8 cellular contexts compared by ENCODE assay signal in the genomic region with DNA sequence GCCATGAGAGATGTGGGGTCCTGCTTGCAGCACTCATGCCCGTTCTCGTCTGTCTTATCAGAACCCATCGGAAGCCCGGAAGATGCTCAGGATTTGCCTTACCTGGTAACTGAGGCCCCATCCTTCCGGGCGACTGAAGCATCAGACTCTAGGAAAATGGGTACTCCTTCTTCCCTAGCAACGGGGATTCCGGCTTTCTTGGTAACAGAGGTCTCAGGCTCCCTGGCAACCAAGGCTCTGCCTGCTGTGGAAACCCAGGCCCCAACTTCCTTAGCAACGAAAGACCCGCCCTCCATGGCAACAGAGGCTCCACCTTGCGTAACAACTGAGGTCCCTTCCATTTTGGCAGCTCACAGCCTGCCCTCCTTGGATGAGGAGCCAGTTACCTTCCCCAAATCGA. TPM values are rescaled to one million over a fixed set of nuclear protein-coding genes. Genes with fewer than 3 reads are reported as not detected.
DNase-seq lines count a peak whose midpoint lies in the region; ATAC-seq and TF ChIP-seq lines count a peak whose summit lies in the region.

No MANE protein-coding gene starts in this region.

- H3K36me3 ChIP-seq in KOPT-K1 (ENCODE audit: insufficient read depth, low read length) (peaks cover 20% of the 10 kb centered on the region), mesenchymal stem cell (ENCODE audit: control insufficient read depth in 1 of 2, insufficient read depth in 2 of 2, low read depth in 1 of 2, low read length in 2 of 2) (peaks cover 19% of the 10 kb centered on the region in 2 experiments)

- POLR2A ChIA-PET in activated CD4-positive, alpha-beta T cell treated with anti-CD3 and anti-CD28 coated beads for 36 hours (lab: Charles Lee) = interaction anchor here (0.7 kb wide), 1 partner anchor 29 kb away, joined by 3 read pairs; no protein-coding TSS in a partner anchor

- no peak overlapping the region for H3K23ac ChIP-seq in mesenchymal stem cell (ENCODE audit: low read length in 2 of 2)

- peak overlapping the region; percentile 64 for H3K27ac Mint-ChIP-seq in activated CD4-positive, alpha-beta T cell treated with anti-CD3 and anti-CD28 coated beads for 36 hours
- no peak overlapping the region for H3K27ac Mint-ChIP-seq in chondrocyte (ENCODE audit: unreplicated experiment)

- H4K8ac ChIP-seq in mesenchymal stem cell (ENCODE audit: low read length) = no peak overlapping the region

- H3K4ac ChIP-seq in mesenchymal stem cell (ENCODE audit: low read depth in 1 of 2, low read length in 2 of 2) = no peak overlapping the region

- no peak overlapping the region for H2BK15ac ChIP-seq in mesenchymal stem cell (ENCODE audit: low read depth, poor library complexity, severe bottlenecking)

- no peak overlapping the region for H2AK5ac ChIP-seq in mesenchymal stem cell (ENCODE audit: low read length, severe bottlenecking)

- H2AFZ ChIP-seq in mesenchymal stem cell (ENCODE audit: low read depth, low read length) = no peak overlapping the region

- peaks cover 1% of the 10 kb centered on the region for H3K79me1 ChIP-seq in mesenchymal stem cell (replicated peaks; ENCODE audit: low read length, poor library complexity, severe bottlenecking)

- H3K36me3 Mint-ChIP-seq in activated CD4-positive, alpha-beta T cell treated with anti-CD3 and anti-CD28 coated beads for 36 hours (ENCODE audit: low read depth) = peaks cover 8% of the 10 kb centered on the region
- H3K36me3 Mint-ChIP-seq in chondrocyte (ENCODE audit: low read depth) = peaks cover 4% of the 10 kb centered on the region

- intact Hi-C loops in activated CD4-positive, alpha-beta T cell treated with anti-CD3 and anti-CD28 coated beads for 36 hours (cut with DNase I, micrococcal nuclease) = loop anchor here in 1 of 2 experiments (1.0 to 5.0 kb wide), 2 partner anchors 23 to 76 kb away; partner anchors contain the start of genes C6orf89 and MTCH1

- H3K4me2 ChIP-seq in mesenchymal stem cell (ENCODE audit: low read length, poor library complexity, severe bottlenecking) = no peak overlapping the region

- H3K4me3 ChIP-seq in mesenchymal stem cell (ENCODE audit: insufficient read depth in 1 of 2, low read depth in 1 of 2, low read length in 2 of 2) = no peak overlapping the region

- CTCF ChIA-PET in activated CD4-positive, alpha-beta T cell treated with anti-CD3 and anti-CD28 coated beads for 36 hours (lab: Charles Lee) = interaction anchor here (0.6 to 1.4 kb wide), 4 partner anchors 48 to 200 kb away, joined by 3 read pairs; no protein-coding TSS in a partner anchor

- no peak for TF ChIP-seq CTCF in chondrocyte (IDR thresholded peaks at IDR 0.05)

- no peak overlapping the region for H3K9ac ChIP-seq in mesenchymal stem cell (ENCODE audit: low read length)

- H3K9me3 Mint-ChIP-seq in activated CD4-positive, alpha-beta T cell treated with anti-CD3 and anti-CD28 coated beads for 36 hours (ENCODE audit: low read depth) = no peaks in the 10 kb centered on the region
- no peaks in the 10 kb centered on the region for H3K9me3 Mint-ChIP-seq in chondrocyte (ENCODE audit: low read depth)

- H4K91ac ChIP-seq in mesenchymal stem cell (ENCODE audit: low read length) = no peak overlapping the region

- H2BK12ac ChIP-seq in mesenchymal stem cell (ENCODE audit: low read length in 2 of 2) = no peak overlapping the region

- H2BK5ac ChIP-seq in mesenchymal stem cell (ENCODE audit: low read depth, low read length, poor library complexity, severe bottlenecking) = no peak overlapping the region

- H3K4me1 Mint-ChIP-seq in activated CD4-positive, alpha-beta T cell treated with anti-CD3 and anti-CD28 coated beads for 36 hours = peaks cover 45% of the 10 kb centered on the region
- H3K4me1 Mint-ChIP-seq in chondrocyte (ENCODE audit: low read depth) = peaks cover 19% of the 10 kb centered on the region

- WGBS in mesenchymal stem cell = 55% methylated on average over 12 of the region's 12 CpGs

- ATAC-seq in activated CD4-positive, alpha-beta T cell treated with anti-CD3 and anti-CD28 coated beads for 36 hours = peak; percentile 84
- no peak for ATAC-seq in HG03175 (IDR thresholded peaks at IDR 0.05; ENCODE audit: unreplicated experiment)

- DNase-seq in COR-L47 (lab: John Stamatoyannopoulos, UW) (peak; percentile 18), chondrocyte (ENCODE audit: low spot score) (peak; percentile 44), mesenchymal stem cell (peak; percentile 65), kidney glomerular epithelial cell (lab: John Stamatoyannopoulos, UW) (no peak)
- DNase-seq in activated CD4-positive, alpha-beta T cell treated with anti-CD3 and anti-CD28 coated beads for 36 hours = peak; percentile 88
- DNase-seq in stimulated activated CD8-positive, alpha-beta memory T cell treated with anti-CD3 and anti-CD28 coated beads, Interleukin-4, amount 100 ng/mL, for 48 hours = peak; percentile 80

- H3K18ac ChIP-seq in mesenchymal stem cell (ENCODE audit: low read depth in 1 of 2, low read length in 2 of 2) = no peak overlapping the region

- peaks cover 8% of the 10 kb centered on the region for H3K4me1 ChIP-seq in mesenchymal stem cell (ENCODE audit: control insufficient read depth, insufficient read depth, low read depth, low read length)

- H3K27me3 Mint-ChIP-seq in activated CD4-positive, alpha-beta T cell treated with anti-CD3 and anti-CD28 coated beads for 36 hours = no peaks in the 10 kb centered on the region
- no peaks in the 10 kb centered on the region for H3K27me3 Mint-ChIP-seq in chondrocyte (ENCODE audit: low read depth)

- H3K9me3 ChIP-seq in KOPT-K1 (ENCODE audit: insufficient read depth, low read length, poor library complexity, severe bottlenecking) = no peaks in the 10 kb centered on the region
- H3K9me3 ChIP-seq in mesenchymal stem cell (ENCODE audit: control insufficient read depth, low read length) = no peaks in the 10 kb centered on the region

- H3K27ac ChIP-seq in KOPT-K1 (ENCODE audit: low read depth, low read length, poor library complexity, severe bottlenecking) = peak overlapping the region; percentile 65
- H3K27ac ChIP-seq in mesenchymal stem cell (ENCODE audit: low read length, poor library complexity, severe bottlenecking) = no peak overlapping the region

- peaks cover 0 to 5% of the 10 kb centered on the region in 2 experiments for H3K27me3 ChIP-seq in mesenchymal stem cell (ENCODE audit: control insufficient read depth in 1 of 2, insufficient read depth in 1 of 2, low read length in 2 of 2)

- no peak overlapping the region for H3K14ac ChIP-seq in mesenchymal stem cell (ENCODE audit: low read length in 2 of 2)

- H2BK120ac ChIP-seq in mesenchymal stem cell (ENCODE audit: low read depth, low read length) = no peak overlapping the region

- peak overlapping the region; percentile 54 for H3K4me3 Mint-ChIP-seq in activated CD4-positive, alpha-beta T cell treated with anti-CD3 and anti-CD28 coated beads for 36 hours
- no peak overlapping the region for H3K4me3 Mint-ChIP-seq in chondrocyte (ENCODE audit: unreplicated experiment)

RNA-seq across cellular contexts. Expression of gene PI16, which starts 8.3 kb away (rescaled TPM):
- total RNA-seq in activated CD4-positive, alpha-beta T cell treated with anti-CD3 and anti-CD28 coated beads for 36 hours = 1 to 10 TPM in 1 of 2 experiments, under 1 TPM in 1; 0.96 to 1.9 TPM
- total RNA-seq in chondrocyte = 0.15 TPM in 1 of 3 replicates, not detected in the others
- polyA plus RNA-seq in mesenchymal stem cell (2013, experiment 1 of 2) = not detected
- not detected for polyA plus RNA-seq in mesenchymal stem cell (2013, experiment 2 of 2)

RNA-seq across cellular contexts. Expression of gene MTCH1, which starts 23.1 kb away (rescaled TPM):
- 10 to 100 TPM; 72.9 to 92.9 TPM for total RNA-seq in activated CD4-positive, alpha-beta T cell treated with anti-CD3 and anti-CD28 coated beads for 36 hours
- 188 to 208 TPM (median 190 TPM) in 3 replicates for total RNA-seq in chondrocyte
- polyA plus RNA-seq in mesenchymal stem cell (2013, experiment 1 of 2) = 154 TPM
- 157 TPM for polyA plus RNA-seq in mesenchymal stem cell (2013, experiment 2 of 2)

RNA-seq across cellular contexts. Expression of gene FGD2, which starts 42.6 kb away (rescaled TPM):
- total RNA-seq in activated CD4-positive, alpha-beta T cell treated with anti-CD3 and anti-CD28 coated beads for 36 hours = under 1 TPM; 0.50 to 0.63 TPM
- total RNA-seq in chondrocyte = not detected in 3 replicates
- polyA plus RNA-seq in mesenchymal stem cell (2013, experiment 1 of 2) = 0.03 TPM
- polyA plus RNA-seq in mesenchymal stem cell (2013, experiment 2 of 2) = not detected
